21 cellular contexts compared by ENCODE assay signal in the genomic region with DNA sequence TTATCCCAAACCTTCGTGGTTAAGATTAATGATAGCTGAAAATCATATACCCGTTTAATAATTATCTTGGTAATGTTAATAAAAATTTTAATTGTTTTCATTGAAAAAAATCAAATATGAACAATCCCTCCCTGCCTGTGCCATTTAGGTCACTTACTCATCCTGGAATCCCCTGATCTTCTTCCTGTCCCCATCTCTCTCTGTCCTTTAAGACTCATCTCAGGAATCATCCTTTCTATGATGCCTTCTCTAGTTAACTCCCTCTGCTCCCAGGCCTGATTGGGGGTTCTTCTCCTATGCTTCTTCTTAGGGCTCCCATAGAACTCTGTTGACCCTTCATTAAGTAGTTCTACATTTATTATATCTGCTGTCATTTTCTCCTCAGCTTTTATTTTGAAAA.
A peak's percentile ranks its signal among the peaks of the same experiment; 100 is the strongest.
DNase-seq lines count a peak whose midpoint lies in the region; ATAC-seq, FAIRE-seq and TF ChIP-seq lines count a peak whose summit lies in the region.
"Had no signal": no experiment of that assay in that cellular context is flagged by ENCODE, and none has a peak within 500 bp of the region (broad histone marks: within the 10 kb centered on the region; RNA-seq: fewer than 3 reads in every experiment).

No MANE protein-coding gene starts in this region.

- peaks cover 60% of the 10 kb centered on the region for H3K36me3 Mint-ChIP-seq in activated CD8-positive, alpha-beta T cell treated with anti-CD3 and anti-CD28 coated beads for 36 hours (ENCODE audit: low read depth)
- H3K36me3 Mint-ChIP-seq in activated CD8-positive, alpha-beta T cell treated with anti-CD3 and anti-CD28 coated beads, Interleukin-2, amount 10 ng/mL, durations not matched to agents 7 days and 5 days (ENCODE audit: low read depth): peaks cover 65% of the 10 kb centered on the region
- peaks cover 12% of the 10 kb centered on the region for H3K36me3 Mint-ChIP-seq in effector memory CD8-positive, alpha-beta T cell (ENCODE audit: insufficient read depth)
- peaks cover 63% of the 10 kb centered on the region for H3K36me3 Mint-ChIP-seq in stimulated activated memory B cell treated with anti-CD40 and anti-IgM and Interleukin-4, amounts not matched to agents 10 μg/mL and 1 μg/mL and 100 μg/mL, for 72 hours

- FAIRE-seq in RCC 7860 (lab: Jason Lieb, UNC) (peak; percentile 22), GM19239 (lab: Jason Lieb, UNC) (no peak)
- FAIRE-seq: GM12878 had no signal

- DNase-seq in activated CD8-positive, alpha-beta T cell treated with anti-CD3 and anti-CD28 coated beads for 36 hours: no peak
- DNase-seq in activated CD8-positive, alpha-beta T cell treated with anti-CD3 and anti-CD28 coated beads, Interleukin-2, amount 10 ng/mL, durations not matched to agents 7 days and 5 days: no peak
- DNase-seq in RCC 7860 (ENCODE audit: low spot score) (no peak), NCI-H526 treated with DMSO at 0.1 percent for 48 hours (lab: John Stamatoyannopoulos, UW) (no peak), GM19239 (ENCODE audit: insufficient read length, low spot score) (no peak)
- no peak for DNase-seq in effector memory CD8-positive, alpha-beta T cell
- DNase-seq: activated CD4-positive, alpha-beta T cell treated with anti-CD3 and anti-CD28 coated beads for 4 hours; anterior cingulate cortex; Caco-2; GOT3; hypothalamus; KBM-7; midbrain; MV-4-11; NCI-H2081 treated with DMSO at 0.1 percent for 48 hours; NCI-H510A treated with DMSO at 0.1 percent for 48 hours; nucleus accumbens; stimulated activated CD4-positive, alpha-beta T cell treated with anti-CD3 and anti-CD28 coated beads, Interleukin-15, amount 100 ng/mL, for 24 hours had no signal

- no peak overlapping the region for H3K4me3 Mint-ChIP-seq in activated CD8-positive, alpha-beta T cell treated with anti-CD3 and anti-CD28 coated beads for 36 hours
- no peak overlapping the region for H3K4me3 Mint-ChIP-seq in activated CD8-positive, alpha-beta T cell treated with anti-CD3 and anti-CD28 coated beads, Interleukin-2, amount 10 ng/mL, durations not matched to agents 7 days and 5 days
- peak overlapping the region in 1 of 2 donors; percentile 23 for H3K4me3 Mint-ChIP-seq in effector memory CD8-positive, alpha-beta T cell
- H3K4me3 Mint-ChIP-seq in stimulated activated memory B cell treated with anti-CD40 and anti-IgM and Interleukin-4, amounts not matched to agents 10 μg/mL and 1 μg/mL and 100 μg/mL, for 72 hours: no peak overlapping the region

- intact Hi-C loops in activated CD8-positive, alpha-beta T cell treated with anti-CD3 and anti-CD28 coated beads for 36 hours (cut with micrococcal nuclease): no loop called here

- peaks cover 1% of the 10 kb centered on the region for H3K9me3 Mint-ChIP-seq in activated CD8-positive, alpha-beta T cell treated with anti-CD3 and anti-CD28 coated beads for 36 hours
- no peaks in the 10 kb centered on the region for H3K9me3 Mint-ChIP-seq in activated CD8-positive, alpha-beta T cell treated with anti-CD3 and anti-CD28 coated beads, Interleukin-2, amount 10 ng/mL, durations not matched to agents 7 days and 5 days (ENCODE audit: insufficient read depth)
- no peaks in the 10 kb centered on the region for H3K9me3 Mint-ChIP-seq in effector memory CD8-positive, alpha-beta T cell
- H3K9me3 Mint-ChIP-seq in stimulated activated memory B cell treated with anti-CD40 and anti-IgM and Interleukin-4, amounts not matched to agents 10 μg/mL and 1 μg/mL and 100 μg/mL, for 72 hours: no peaks in the 10 kb centered on the region

- ATAC-seq in activated CD8-positive, alpha-beta T cell treated with anti-CD3 and anti-CD28 coated beads for 36 hours: no peak
- no peak for ATAC-seq in activated CD8-positive, alpha-beta T cell treated with anti-CD3 and anti-CD28 coated beads, Interleukin-2, amount 10 ng/mL, durations not matched to agents 7 days and 5 days
- ATAC-seq in effector memory CD8-positive, alpha-beta T cell (replicated peaks): no peak
- ATAC-seq in stimulated activated memory B cell treated with anti-CD40 and anti-IgM and Interleukin-4, amounts not matched to agents 10 μg/mL and 1 μg/mL and 100 μg/mL, for 72 hours: no peak
- ATAC-seq in HG02571 (IDR thresholded peaks at IDR 0.05; ENCODE audit: unreplicated experiment): no peak
- ATAC-seq: GM12878 had no signal

- H3K27me3 Mint-ChIP-seq in activated CD8-positive, alpha-beta T cell treated with anti-CD3 and anti-CD28 coated beads for 36 hours: no peaks in the 10 kb centered on the region
- no peaks in the 10 kb centered on the region for H3K27me3 Mint-ChIP-seq in activated CD8-positive, alpha-beta T cell treated with anti-CD3 and anti-CD28 coated beads, Interleukin-2, amount 10 ng/mL, durations not matched to agents 7 days and 5 days (ENCODE audit: low read depth)
- no peaks in the 10 kb centered on the region for H3K27me3 Mint-ChIP-seq in effector memory CD8-positive, alpha-beta T cell
- H3K27me3 Mint-ChIP-seq in stimulated activated memory B cell treated with anti-CD40 and anti-IgM and Interleukin-4, amounts not matched to agents 10 μg/mL and 1 μg/mL and 100 μg/mL, for 72 hours: no peaks in the 10 kb centered on the region

- no peak for TF ChIP-seq CTCF in activated CD8-positive, alpha-beta T cell treated with anti-CD3 and anti-CD28 coated beads for 36 hours (IDR thresholded peaks at IDR 0.05)

- peaks cover 75% of the 10 kb centered on the region for H3K4me1 Mint-ChIP-seq in activated CD8-positive, alpha-beta T cell treated with anti-CD3 and anti-CD28 coated beads for 36 hours (ENCODE audit: low read depth)
- H3K4me1 Mint-ChIP-seq in activated CD8-positive, alpha-beta T cell treated with anti-CD3 and anti-CD28 coated beads, Interleukin-2, amount 10 ng/mL, durations not matched to agents 7 days and 5 days (ENCODE audit: low read depth): peaks cover 45% of the 10 kb centered on the region
- H3K4me1 Mint-ChIP-seq in effector memory CD8-positive, alpha-beta T cell (ENCODE audit: low read depth in 2 of 2): peaks cover 42 to 82% of the 10 kb centered on the region in 2 donors
- peaks cover 58% of the 10 kb centered on the region for H3K4me1 Mint-ChIP-seq in stimulated activated memory B cell treated with anti-CD40 and anti-IgM and Interleukin-4, amounts not matched to agents 10 μg/mL and 1 μg/mL and 100 μg/mL, for 72 hours

- H3K27ac Mint-ChIP-seq in activated CD8-positive, alpha-beta T cell treated with anti-CD3 and anti-CD28 coated beads for 36 hours: peak overlapping the region; percentile 69
- H3K27ac Mint-ChIP-seq in activated CD8-positive, alpha-beta T cell treated with anti-CD3 and anti-CD28 coated beads, Interleukin-2, amount 10 ng/mL, durations not matched to agents 7 days and 5 days: no peak overlapping the region
- peak overlapping the region; percentile 8 to 69 for H3K27ac Mint-ChIP-seq in effector memory CD8-positive, alpha-beta T cell
- peak overlapping the region; percentile 12 for H3K27ac Mint-ChIP-seq in stimulated activated memory B cell treated with anti-CD40 and anti-IgM and Interleukin-4, amounts not matched to agents 10 μg/mL and 1 μg/mL and 100 μg/mL, for 72 hours

- POLR2A ChIA-PET in activated CD8-positive, alpha-beta T cell treated with anti-CD3 and anti-CD28 coated beads for 36 hours (lab: Charles Lee): interaction anchor here (0.6 to 1.8 kb wide), 3 partner anchors 14 to 115 kb away, joined by 3 to 7 read pairs (median 3); no protein-coding TSS in a partner anchor
- POLR2A ChIA-PET in activated CD8-positive, alpha-beta T cell treated with anti-CD3 and anti-CD28 coated beads, Interleukin-2, amount 10 ng/mL, durations not matched to agents 7 days and 5 days (lab: Charles Lee): no interaction called here

- CTCF ChIA-PET in activated CD8-positive, alpha-beta T cell treated with anti-CD3 and anti-CD28 coated beads for 36 hours (lab: Charles Lee): interaction anchor here (0.9 kb wide), 1 partner anchor 20 kb away, joined by 3 read pairs; no protein-coding TSS in a partner anchor
- CTCF ChIA-PET in activated CD8-positive, alpha-beta T cell treated with anti-CD3 and anti-CD28 coated beads, Interleukin-2, amount 10 ng/mL, durations not matched to agents 7 days and 5 days (lab: Charles Lee): interaction anchor here (1.0 kb wide), 1 partner anchor 112 kb away, joined by 3 read pairs; no protein-coding TSS in a partner anchor
